In genomic region chr11:110759972-110760381, GRCh38 we compare ENCODE assay signal across 12 cellular contexts. TPM values are rescaled to one million over a fixed set of nuclear protein-coding genes. Genes with fewer than 3 reads are reported as not detected.
DNase-seq lines count a peak whose midpoint lies in the region; ATAC-seq and TF ChIP-seq lines count a peak whose summit lies in the region.
"Had no signal": no experiment of that assay in that cellular context is flagged by ENCODE, and none has a peak within 500 bp of the region (broad histone marks: within the 10 kb centered on the region; RNA-seq: fewer than 3 reads in every experiment).

No MANE protein-coding gene starts in this region.

- no peak for TF ChIP-seq CTCF in chondrocyte (IDR thresholded peaks at IDR 0.05)

- H3K36me3 Mint-ChIP-seq in chondrocyte (ENCODE audit: low read depth), result no peaks in the 10 kb centered on the region
- no peaks in the 10 kb centered on the region for H3K36me3 Mint-ChIP-seq in activated naive CD8-positive, alpha-beta T cell treated with anti-CD3 and anti-CD28 coated beads for 36 hours

- no peak for ATAC-seq in esophagus mucosa

- H3K27ac ChIP-seq in mesendoderm (ENCODE audit: low read depth, low read length), result no peak overlapping the region
- H3K27ac ChIP-seq: HL-60 had no signal

- H3K4ac ChIP-seq in mesendoderm (ENCODE audit: low read depth, low read length), result no peak overlapping the region

- no peak overlapping the region for H2BK15ac ChIP-seq in mesendoderm (replicated peaks; ENCODE audit: low read depth)

- H3K4me2 ChIP-seq in mesendoderm (ENCODE audit: low read length), result no peak overlapping the region

- peak overlapping the region; percentile 3 for H3K27ac Mint-ChIP-seq in chondrocyte (ENCODE audit: unreplicated experiment)
- no peak overlapping the region for H3K27ac Mint-ChIP-seq in activated naive CD8-positive, alpha-beta T cell treated with anti-CD3 and anti-CD28 coated beads for 36 hours

- no peak overlapping the region for H3K23ac ChIP-seq in mesendoderm (ENCODE audit: low read length)

- H3K27me3 Mint-ChIP-seq in chondrocyte (ENCODE audit: low read depth), result no peaks in the 10 kb centered on the region
- peaks cover 12% of the 10 kb centered on the region for H3K27me3 Mint-ChIP-seq in activated naive CD8-positive, alpha-beta T cell treated with anti-CD3 and anti-CD28 coated beads for 36 hours

- peak; percentile 97 for DNase-seq in DMS79 (lab: John Stamatoyannopoulos, UW)
- DNase-seq in NCI-H187 (lab: John Stamatoyannopoulos, UW), result peak; percentile 26 to 34
- DNase-seq in chondrocyte (ENCODE audit: low spot score), result no peak
- DNase-seq in mesendoderm, result peak; percentile 21
- DNase-seq in OCI-M2 (lab: John Stamatoyannopoulos, UW; ENCODE audit: unreplicated experiment), result no peak
- DNase-seq in NCI-H1930 (lab: John Stamatoyannopoulos, UW), result no peak
- no peak for DNase-seq in activated naive CD8-positive, alpha-beta T cell treated with anti-CD3 and anti-CD28 coated beads for 36 hours
- DNase-seq: activated CD8-positive, alpha-beta memory T cell treated with anti-CD3 and anti-CD28 coated beads for 24 hours; C1 segment of cervical spinal cord; T-helper 9 cell had no signal

- peaks cover 1% of the 10 kb centered on the region for H3K27me3 ChIP-seq in mesendoderm (ENCODE audit: insufficient read depth, low read length, poor library complexity)

- H2BK5ac ChIP-seq in mesendoderm (ENCODE audit: low read length), result no peak overlapping the region

- no peaks in the 10 kb centered on the region for H3K79me2 ChIP-seq in mesendoderm (ENCODE audit: control insufficient read depth, insufficient read depth, low read length)

- no CpG with 5 or more reads among the region's 3 CpGs for WGBS in mesendoderm (ENCODE audit: extremely low coverage, insufficient coverage, low lambda C conversion rate)

- no peak overlapping the region for H3K56ac ChIP-seq in mesendoderm (ENCODE audit: low read length)

- no peak overlapping the region for H3K9ac ChIP-seq in mesendoderm (ENCODE audit: low read length)

- H3K18ac ChIP-seq in mesendoderm (ENCODE audit: low read length), result no peak overlapping the region

- H3K4me3 ChIP-seq in mesendoderm (ENCODE audit: low read length), result no peak overlapping the region

- H3K4me3 Mint-ChIP-seq in chondrocyte (ENCODE audit: unreplicated experiment), result no peak overlapping the region
- H3K4me3 Mint-ChIP-seq in activated naive CD8-positive, alpha-beta T cell treated with anti-CD3 and anti-CD28 coated beads for 36 hours, result no peak overlapping the region

- H4K5ac ChIP-seq in mesendoderm (ENCODE audit: low read length), result no peak overlapping the region

- H3K79me1 ChIP-seq in mesendoderm (ENCODE audit: low read length), result no peaks in the 10 kb centered on the region

- H3K4me1 ChIP-seq in mesendoderm (ENCODE audit: control insufficient read depth, low read depth, low read length), result no peaks in the 10 kb centered on the region

- H2AK5ac ChIP-seq in mesendoderm (ENCODE audit: low read length), result no peak overlapping the region

- peaks cover 49% of the 10 kb centered on the region for H3K4me1 Mint-ChIP-seq in chondrocyte (ENCODE audit: low read depth)
- H3K4me1 Mint-ChIP-seq in activated naive CD8-positive, alpha-beta T cell treated with anti-CD3 and anti-CD28 coated beads for 36 hours, result no peaks in the 10 kb centered on the region

- H2BK120ac ChIP-seq in mesendoderm (ENCODE audit: low read depth, low read length), result no peak overlapping the region

- H4K8ac ChIP-seq in mesendoderm (ENCODE audit: low read depth, low read length), result no peak overlapping the region

- no peaks in the 10 kb centered on the region for H3K36me3 ChIP-seq in mesendoderm (ENCODE audit: control insufficient read depth, insufficient read depth, low read length)

- no peaks in the 10 kb centered on the region for H3K9me3 Mint-ChIP-seq in chondrocyte (ENCODE audit: low read depth)
- H3K9me3 Mint-ChIP-seq in activated naive CD8-positive, alpha-beta T cell treated with anti-CD3 and anti-CD28 coated beads for 36 hours, result no peaks in the 10 kb centered on the region

RNA-seq across cellular contexts. Expression of gene ARHGAP20, which starts 47.7 kb away (rescaled TPM):
- total RNA-seq in chondrocyte (0.62 to 1.2 TPM (median 0.62 TPM) in 3 replicates), esophagus mucosa (2.6 TPM)
- 0.73 TPM for polyA plus RNA-seq in mesendoderm (2013, experiment 1 of 2)
- polyA plus RNA-seq in mesendoderm (2013, experiment 2 of 2), result 0.63 TPM
- under 1 TPM; 0.08 to 0.28 TPM for total RNA-seq in activated naive CD8-positive, alpha-beta T cell treated with anti-CD3 and anti-CD28 coated beads for 36 hours

Comparison
In these comparisons a context has a peak if more than half of its experiments do, and no peak if none do; other contexts are left out.
1. DNase-seq: peak in DMS79 (single experiment), NCI-H187 (2 of 2) and mesendoderm (single experiment); none in chondrocyte (single experiment), OCI-M2 (single experiment), NCI-H1930 (0 of 2) and activated naive CD8-positive, alpha-beta T cell treated with anti-CD3 and anti-CD28 coated beads for 36 hours (single experiment).